In the genomic region with DNA sequence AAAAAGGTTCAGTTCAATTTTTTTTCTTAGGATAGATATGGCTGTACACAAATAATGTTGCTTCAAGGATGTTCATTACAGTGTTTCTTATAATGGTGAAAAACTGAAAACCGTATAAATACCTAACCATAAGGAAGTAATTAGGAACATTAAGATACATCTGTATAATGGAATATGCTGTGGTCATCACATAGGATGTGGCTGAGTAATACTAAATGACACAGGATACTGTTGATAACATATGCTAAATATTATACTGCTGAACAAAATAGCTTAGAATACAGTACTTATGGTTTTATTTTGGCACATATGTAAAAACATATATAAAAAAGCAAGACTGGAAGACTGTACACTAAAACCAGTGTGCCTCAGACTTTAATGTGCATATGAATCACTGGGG, we compare ENCODE assay signal across 25 cellular contexts. TPM values are rescaled to one million over a fixed set of nuclear protein-coding genes. Genes with fewer than 3 reads are reported as not detected.
DNase-seq lines count a peak whose midpoint lies in the region; ATAC-seq and TF ChIP-seq lines count a peak whose summit lies in the region.
"Had no signal": no experiment of that assay in that cellular context is flagged by ENCODE, and none has a peak within 500 bp of the region (broad histone marks: within the 10 kb centered on the region; RNA-seq: fewer than 3 reads in every experiment).

No MANE protein-coding gene starts in this region.

- no peaks in the 10 kb centered on the region for H3K9me2 ChIP-seq in GM23248 (ENCODE audit: insufficient read depth)

- no peaks in the 10 kb centered on the region for H3K36me3 Mint-ChIP-seq in activated T-helper 1 cell treated with anti-CD3 and anti-CD28 coated beads, Interleukin-12 subunit alpha, Interleukin-12 subunit beta, Interleukin-2, Interleukin-4 antibody, amounts not matched to agents 30 ng/mL and 10 ng/mL and 1 ng/mL, durations not matched to agents 14 hours and 24 hours and 36 hours (ENCODE audit: low read depth)
- H3K36me3 Mint-ChIP-seq in naive thymus-derived CD8-positive, alpha-beta T cell, result peaks cover 0 to 13% (median 0%) of the 10 kb centered on the region in 3 donors
- H3K36me3 Mint-ChIP-seq: CD14-positive monocyte; CD4-positive, alpha-beta memory T cell; CD4-positive, CD25-positive, alpha-beta regulatory T cell; CD8-positive, alpha-beta memory T cell had no signal

- in situ Hi-C loops in GM23248 (cut with MboI), result no loop called here

- WGBS in GM23248 (ENCODE audit: low coverage in 1 of 2, low lambda C conversion rate in 2 of 2, missing lambda C conversion rate in 2 of 2), 2 experiments, result 23 to 27% methylated on average over 1 of the region's 1 CpG

- intact Hi-C loops in activated T-helper 1 cell treated with anti-CD3 and anti-CD28 coated beads, Interleukin-12 subunit alpha, Interleukin-12 subunit beta, Interleukin-2, Interleukin-4 antibody, amounts not matched to agents 30 ng/mL and 10 ng/mL and 1 ng/mL, durations not matched to agents 14 hours and 24 hours and 36 hours (cut with micrococcal nuclease), result no loop called here

- H3K4me3 ChIP-seq in GM23248 (no peak overlapping the region), fibroblast of mammary gland (ENCODE audit: control insufficient read depth, low read depth, low read length) (no peak overlapping the region)
- H3K4me3 ChIP-seq: BLaER1, GM12878 had no signal

- no peaks in the 10 kb centered on the region for H3K27me3 ChIP-seq in GM23248 (replicated peaks; ENCODE audit: insufficient read depth)
- H3K27me3 ChIP-seq: BE2C, BLaER1 had no signal

- H3K36me3 ChIP-seq in GM23248 (ENCODE audit: low read depth), result no peaks in the 10 kb centered on the region
- H3K36me3 ChIP-seq: BE2C had no signal

- no peaks in the 10 kb centered on the region for H3K4me1 ChIP-seq in GM23248 (ENCODE audit: insufficient read depth)
- H3K4me1 ChIP-seq: BE2C, BLaER1 had no signal

- TF ChIP-seq CTCF in fibroblast of mammary gland (conservative IDR thresholded peaks at IDR 0.05; ENCODE audit: control insufficient read depth, insufficient read depth, low read depth, low read length), result no peak

- no peaks in the 10 kb centered on the region for H3F3A ChIP-seq in GM23248 (ENCODE audit: insufficient read depth)

- peak; percentile 5 for DNase-seq in GM23248
- DNase-seq in RPMI7951 (ENCODE audit: low read depth), result peak; percentile 12
- peak; percentile 57 for DNase-seq in fibroblast of mammary gland (ENCODE audit: low read depth)
- DNase-seq in activated T-helper 1 cell treated with anti-CD3 and anti-CD28 coated beads, Interleukin-12 subunit alpha, Interleukin-12 subunit beta, Interleukin-2, Interleukin-4 antibody, amounts not matched to agents 30 ng/mL and 10 ng/mL and 1 ng/mL, durations not matched to agents 14 hours and 24 hours and 36 hours (ENCODE audit: low spot score), result no peak
- no peak for DNase-seq in naive thymus-derived CD8-positive, alpha-beta T cell
- DNase-seq: 8988T; BE2C; C1 segment of cervical spinal cord; CD4-positive, alpha-beta memory T cell; CD8-positive, alpha-beta memory T cell; COR-L47; DMS 273 treated with DMSO at 0.1 percent for 48 hours; DMS153; DMS79; DND-41; EL; GDM1 had no signal

- no peaks in the 10 kb centered on the region for H3K9me3 Mint-ChIP-seq in activated T-helper 1 cell treated with anti-CD3 and anti-CD28 coated beads, Interleukin-12 subunit alpha, Interleukin-12 subunit beta, Interleukin-2, Interleukin-4 antibody, amounts not matched to agents 30 ng/mL and 10 ng/mL and 1 ng/mL, durations not matched to agents 14 hours and 24 hours and 36 hours
- H3K9me3 Mint-ChIP-seq in naive thymus-derived CD8-positive, alpha-beta T cell, result peaks cover 0 to 7% (median 0%) of the 10 kb centered on the region in 9 donors
- H3K9me3 Mint-ChIP-seq: CD8-positive, alpha-beta memory T cell had no signal

- peaks cover 2% of the 10 kb centered on the region for H3K27me3 Mint-ChIP-seq in activated T-helper 1 cell treated with anti-CD3 and anti-CD28 coated beads, Interleukin-12 subunit alpha, Interleukin-12 subunit beta, Interleukin-2, Interleukin-4 antibody, amounts not matched to agents 30 ng/mL and 10 ng/mL and 1 ng/mL, durations not matched to agents 14 hours and 24 hours and 36 hours (ENCODE audit: insufficient read depth)
- no peaks in the 10 kb centered on the region for H3K27me3 Mint-ChIP-seq in naive thymus-derived CD8-positive, alpha-beta T cell
- H3K27me3 Mint-ChIP-seq: CD4-positive, alpha-beta memory T cell; CD4-positive, CD25-positive, alpha-beta regulatory T cell; CD8-positive, alpha-beta memory T cell had no signal

- H3K27ac Mint-ChIP-seq in activated T-helper 1 cell treated with anti-CD3 and anti-CD28 coated beads, Interleukin-12 subunit alpha, Interleukin-12 subunit beta, Interleukin-2, Interleukin-4 antibody, amounts not matched to agents 30 ng/mL and 10 ng/mL and 1 ng/mL, durations not matched to agents 14 hours and 24 hours and 36 hours, result no peak overlapping the region
- no peak overlapping the region for H3K27ac Mint-ChIP-seq in naive thymus-derived CD8-positive, alpha-beta T cell
- H3K27ac Mint-ChIP-seq: CD14-positive monocyte; CD4-positive, alpha-beta memory T cell; CD4-positive, CD25-positive, alpha-beta regulatory T cell; CD8-positive, alpha-beta memory T cell had no signal

- H3K4me1 Mint-ChIP-seq in activated T-helper 1 cell treated with anti-CD3 and anti-CD28 coated beads, Interleukin-12 subunit alpha, Interleukin-12 subunit beta, Interleukin-2, Interleukin-4 antibody, amounts not matched to agents 30 ng/mL and 10 ng/mL and 1 ng/mL, durations not matched to agents 14 hours and 24 hours and 36 hours (ENCODE audit: low read depth), result no peaks in the 10 kb centered on the region
- H3K4me1 Mint-ChIP-seq in naive thymus-derived CD8-positive, alpha-beta T cell, result peaks cover 0 to 2% (median 0%) of the 10 kb centered on the region in 4 donors
- H3K4me1 Mint-ChIP-seq: CD14-positive monocyte; CD4-positive, alpha-beta memory T cell; CD4-positive, CD25-positive, alpha-beta regulatory T cell; CD8-positive, alpha-beta memory T cell had no signal

- no peak overlapping the region for H2AFZ ChIP-seq in GM23248

- no peak for ATAC-seq in HG02798 (IDR thresholded peaks at IDR 0.05; ENCODE audit: poor library complexity, unreplicated experiment)
- no peak for ATAC-seq in naive thymus-derived CD8-positive, alpha-beta T cell
- ATAC-seq: GM12878 had no signal

- H3K9me3 ChIP-seq in GM23248 (ENCODE audit: low read depth), result no peaks in the 10 kb centered on the region
- H3K9me3 ChIP-seq: BE2C, BLaER1 had no signal

- H3K27ac ChIP-seq in GM23248, result no peak overlapping the region
- H3K27ac ChIP-seq: BLaER1 had no signal

- no peak overlapping the region for H3K4me3 Mint-ChIP-seq in activated T-helper 1 cell treated with anti-CD3 and anti-CD28 coated beads, Interleukin-12 subunit alpha, Interleukin-12 subunit beta, Interleukin-2, Interleukin-4 antibody, amounts not matched to agents 30 ng/mL and 10 ng/mL and 1 ng/mL, durations not matched to agents 14 hours and 24 hours and 36 hours
- no peak overlapping the region for H3K4me3 Mint-ChIP-seq in naive thymus-derived CD8-positive, alpha-beta T cell
- H3K4me3 Mint-ChIP-seq: CD14-positive monocyte; CD4-positive, alpha-beta memory T cell; CD4-positive, CD25-positive, alpha-beta regulatory T cell; CD8-positive, alpha-beta memory T cell had no signal

- H4K20me1 ChIP-seq in GM23248 (ENCODE audit: insufficient read depth), result no peaks in the 10 kb centered on the region
- H4K20me1 ChIP-seq: BLaER1 had no signal

- no peak overlapping the region for H3K4me2 ChIP-seq in GM23248 (ENCODE audit: unreplicated experiment)
- H3K4me2 ChIP-seq: BLaER1 had no signal

- H3K79me2 ChIP-seq in GM23248 (ENCODE audit: insufficient read depth), result no peaks in the 10 kb centered on the region

- POLR2A ChIA-PET in naive thymus-derived CD8-positive, alpha-beta T cell (lab: Charles Lee), result no interaction called here

- H3K9ac ChIP-seq in GM23248, result no peak overlapping the region
- H3K9ac ChIP-seq: BLaER1 had no signal

RNA-seq across cellular contexts. Expression of gene FBXO7, which starts 43.7 kb away (rescaled TPM):
- total RNA-seq in GM23248 (2014; rRNA removed; shearing (Covaris generic)), result 82.3 and 89.2 TPM in 2 replicates
- polyA plus RNA-seq in GM23248 (2016; fragmentation: Nextera tagmentation; extraction: Ambion mirVana), result 93.3 and 94.2 TPM in 2 replicates
- 104 and 136 TPM in 2 replicates for total RNA-seq in RPMI7951 (2014; rRNA removed; shearing (Covaris generic))
- 92.3 and 97.8 TPM in 2 replicates for total RNA-seq in activated T-helper 1 cell treated with anti-CD3 and anti-CD28 coated beads, Interleukin-12 subunit alpha, Interleukin-12 subunit beta, Interleukin-2, Interleukin-4 antibody, amounts not matched to agents 30 ng/mL and 10 ng/mL and 1 ng/mL, durations not matched to agents 14 hours and 24 hours and 36 hours
- 100 to 1,000 TPM in 1 of 2 experiments, 10 to 100 TPM in 1; 97.5 to 103 TPM for total RNA-seq in naive thymus-derived CD8-positive, alpha-beta T cell
- 100 to 1,000 TPM; 126 to 149 (median 146) TPM for polyA plus RNA-seq in naive thymus-derived CD8-positive, alpha-beta T cell

RNA-seq across cellular contexts. Expression of gene BPIFC, which starts 54.1 kb away (rescaled TPM):
- not detected in 2 replicates for total RNA-seq in GM23248 (2014; rRNA removed; shearing (Covaris generic))
- not detected in 2 replicates for polyA plus RNA-seq in GM23248 (2016; fragmentation: Nextera tagmentation; extraction: Ambion mirVana)
- not detected in 2 replicates for total RNA-seq in RPMI7951 (2014; rRNA removed; shearing (Covaris generic))
- not detected in 2 replicates for total RNA-seq in activated T-helper 1 cell treated with anti-CD3 and anti-CD28 coated beads, Interleukin-12 subunit alpha, Interleukin-12 subunit beta, Interleukin-2, Interleukin-4 antibody, amounts not matched to agents 30 ng/mL and 10 ng/mL and 1 ng/mL, durations not matched to agents 14 hours and 24 hours and 36 hours
- not detected for total RNA-seq in naive thymus-derived CD8-positive, alpha-beta T cell
- polyA plus RNA-seq in naive thymus-derived CD8-positive, alpha-beta T cell, result not detected
- total RNA-seq: A673; CD4-positive, alpha-beta memory T cell; CD4-positive, CD25-positive, alpha-beta regulatory T cell; CD8-positive, alpha-beta memory T cell; G401; GM12878 had no signal
- polyA plus RNA-seq: AG04450; CD14-positive monocyte; CD4-positive, alpha-beta memory T cell; CD4-positive, CD25-positive, alpha-beta regulatory T cell; CD8-positive, alpha-beta memory T cell had no signal

Comparison
In these comparisons a context has a peak if more than half of its experiments do, and no peak if none do; other contexts are left out.
1. DNase-seq: peak in GM23248 (single experiment), RPMI7951 (single experiment) and fibroblast of mammary gland (single experiment); none in activated T-helper 1 cell treated with anti-CD3 and anti-CD28 coated beads, Interleukin-12 subunit alpha, Interleukin-12 subunit beta, Interleukin-2, Interleukin-4 antibody, amounts not matched to agents 30 ng/mL and 10 ng/mL and 1 ng/mL, durations not matched to agents 14 hours and 24 hours and 36 hours (single experiment) and naive thymus-derived CD8-positive, alpha-beta T cell (0 of 10).